8 cellular contexts compared by ENCODE assay signal in the genomic region with DNA sequence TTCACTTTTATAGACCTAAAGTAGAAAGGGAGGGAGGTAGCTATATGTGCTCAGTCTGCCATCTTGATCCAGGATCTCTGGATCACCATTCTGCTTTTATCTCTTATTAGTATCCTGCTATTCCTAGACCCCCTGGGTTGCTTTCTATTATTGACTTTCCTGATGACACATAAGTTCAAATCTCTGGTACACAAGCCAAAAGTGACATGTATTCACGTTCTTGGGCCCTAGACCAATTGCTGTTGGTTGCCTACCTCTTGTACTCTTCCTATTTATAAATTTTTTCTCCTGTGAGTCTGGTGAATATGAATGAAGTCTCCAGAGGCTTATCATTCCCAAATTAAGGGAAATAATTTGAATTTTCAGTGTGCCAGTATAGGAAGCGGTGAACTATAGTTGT.
"Had no signal": no experiment of that assay in that cellular context is flagged by ENCODE, and none has a peak within 500 bp of the region (broad histone marks: within the 10 kb centered on the region; RNA-seq: fewer than 3 reads in every experiment).

No MANE protein-coding gene starts in this region.

- H2AFZ ChIP-seq: GM23248, GM23338 had no signal

- H3K9ac ChIP-seq: GM23248 had no signal

- DNase-seq: GM23248, GOT3, H7, H9, HCEC 1CT, HFFc6 had no signal

- H3K4me3 Mint-ChIP-seq: GM23338, H9, HFFc6 had no signal

- H3K27ac ChIP-seq: GM23248 had no signal

- H3K4me2 ChIP-seq: GM23338 had no signal

- H3K4me1 Mint-ChIP-seq: GM23338, H9 had no signal

- H3K4me1 ChIP-seq: HAP-1 had no signal

- H3K27ac Mint-ChIP-seq: GM23338, H9, HFFc6 had no signal

- H3K4me3 ChIP-seq: GM23248, GM23338, HAP-1 had no signal
